In genomic region chr7:37433166-37433565, GRCh38 we compare ENCODE assay signal across 12 cellular contexts. TPM values are rescaled to one million over a fixed set of nuclear protein-coding genes. Genes with fewer than 3 reads are reported as not detected.
DNase-seq lines count a peak whose midpoint lies in the region; ATAC-seq lines count a peak whose summit lies in the region.
"Had no signal": no experiment of that assay in that cellular context is flagged by ENCODE, and none has a peak within 500 bp of the region (broad histone marks: within the 10 kb centered on the region; RNA-seq: fewer than 3 reads in every experiment).

No MANE protein-coding gene starts in this region.

- H3K27me3 Mint-ChIP-seq in activated naive CD4-positive, alpha-beta T cell treated with anti-CD3 and anti-CD28 coated beads for 36 hours (ENCODE audit: low read depth): no peaks in the 10 kb centered on the region
- no peaks in the 10 kb centered on the region for H3K27me3 Mint-ChIP-seq in central memory CD8-positive, alpha-beta T cell

- CTCF ChIA-PET in activated naive CD4-positive, alpha-beta T cell treated with anti-CD3 and anti-CD28 coated beads for 36 hours (lab: Charles Lee): no interaction called here

- in situ Hi-C loops in KBM-7 (cut with MboI; ENCODE audit: low pct_unique_long_range_greater_than_20kb, low sequenced_read_pairs): no loop called here

- H3K4me3 ChIP-seq in Jurkat, Clone E6-1 (ENCODE audit: low read length): no peak overlapping the region; the same call in 1 of the 2 replicates
- H3K4me3 ChIP-seq: skin epidermis had no signal

- peaks cover 96% of the 10 kb centered on the region for H3K4me1 Mint-ChIP-seq in activated naive CD4-positive, alpha-beta T cell treated with anti-CD3 and anti-CD28 coated beads for 36 hours (ENCODE audit: low read depth)
- peaks cover 55% of the 10 kb centered on the region for H3K4me1 Mint-ChIP-seq in central memory CD8-positive, alpha-beta T cell

- intact Hi-C loops in activated naive CD4-positive, alpha-beta T cell treated with anti-CD3 and anti-CD28 coated beads for 36 hours (cut with micrococcal nuclease): loop anchor here (2.0 kb wide), 1 partner anchor 38 kb away; no protein-coding TSS in a partner anchor

- DNase-seq in activated naive CD4-positive, alpha-beta T cell treated with anti-CD3 and anti-CD28 coated beads for 36 hours: no peak
- DNase-seq in activated naive CD4-positive, alpha-beta T cell treated with Interleukin-2 at 50 U/mL for 16 hours: no peak
- DNase-seq in Jurkat, Clone E6-1 (ENCODE audit: low read depth, low spot score): peak; percentile 33
- DNase-seq in central memory CD8-positive, alpha-beta T cell (ENCODE audit: low spot score in 2 of 2): no peak
- DNase-seq in substantia nigra (lab: John Stamatoyannopoulos, UW) (no peak), KBM-7 (no peak), mesenteric fat pad (ENCODE audit: low spot score) (no peak)
- DNase-seq: activated CD4-positive, alpha-beta T cell treated with anti-CD3 and anti-CD28 coated beads for 1 hour; NCI-H1436 treated with DMSO at 0.1 percent for 48 hours had no signal

- peaks cover 1% of the 10 kb centered on the region for H3K9me3 Mint-ChIP-seq in activated naive CD4-positive, alpha-beta T cell treated with anti-CD3 and anti-CD28 coated beads for 36 hours
- no peaks in the 10 kb centered on the region for H3K9me3 Mint-ChIP-seq in central memory CD8-positive, alpha-beta T cell
- H3K9me3 Mint-ChIP-seq: CD8-positive, alpha-beta T cell had no signal

- H3K36me3 Mint-ChIP-seq in activated naive CD4-positive, alpha-beta T cell treated with anti-CD3 and anti-CD28 coated beads for 36 hours (ENCODE audit: low read depth): peaks cover 35% of the 10 kb centered on the region
- H3K36me3 Mint-ChIP-seq in central memory CD8-positive, alpha-beta T cell (ENCODE audit: insufficient read depth): peaks cover 8% of the 10 kb centered on the region

- peak overlapping the region; percentile 31 for H3K27ac ChIP-seq in substantia nigra (ENCODE audit: low read depth, low read length, poor library complexity, severe bottlenecking)

- peak overlapping the region; percentile 85 for H3K27ac Mint-ChIP-seq in activated naive CD4-positive, alpha-beta T cell treated with anti-CD3 and anti-CD28 coated beads for 36 hours
- peak overlapping the region; percentile 13 for H3K27ac Mint-ChIP-seq in central memory CD8-positive, alpha-beta T cell (ENCODE audit: low read depth)

- H3K4me3 Mint-ChIP-seq in activated naive CD4-positive, alpha-beta T cell treated with anti-CD3 and anti-CD28 coated beads for 36 hours: no peak overlapping the region
- no peak overlapping the region for H3K4me3 Mint-ChIP-seq in central memory CD8-positive, alpha-beta T cell
- H3K4me3 Mint-ChIP-seq: CD8-positive, alpha-beta T cell had no signal

- ATAC-seq in central memory CD8-positive, alpha-beta T cell (replicated peaks; ENCODE audit: extremely low read depth, poor library complexity, severe bottlenecking): no peak
- ATAC-seq in GM21786 (IDR thresholded peaks at IDR 0.05; ENCODE audit: unreplicated experiment): no peak

RNA-seq across cellular contexts. Expression of gene ELMO1, which starts 15.5 kb away (rescaled TPM):
- total RNA-seq in activated naive CD4-positive, alpha-beta T cell treated with anti-CD3 and anti-CD28 coated beads for 36 hours: 100 to 1,000 TPM; 129 to 137 TPM
- polyA plus RNA-seq in Jurkat, Clone E6-1 (2012; ENCODE audit: insufficient read depth, insufficient read length): 69.9 TPM
- total RNA-seq in mesenteric fat pad: 48.9 TPM
